Comparison of ENCODE assay signal across 13 cellular contexts in genomic region chr2:98138978-98139377, GRCh38. TPM values are rescaled to one million over a fixed set of nuclear protein-coding genes. Genes with fewer than 3 reads are reported as not detected.
"Had no signal": no experiment of that assay in that cellular context is flagged by ENCODE, and none has a peak within 500 bp of the region (broad histone marks: within the 10 kb centered on the region; RNA-seq: fewer than 3 reads in every experiment).

No MANE protein-coding gene starts in this region.

RNA-seq across cellular contexts. Expression of gene VWA3B, which starts 52.0 kb away (rescaled TPM):
- total RNA-seq: activated naive CD4-positive, alpha-beta T cell treated with anti-CD3 and anti-CD28 coated beads, Interleukin-2, amount 50 U/mL, for 72 hours; activated naive CD8-positive, alpha-beta T cell treated with anti-CD3 and anti-CD28 coated beads for 36 hours; activated naive CD8-positive, alpha-beta T cell treated with anti-CD3 and anti-CD28 coated beads, Interleukin-2, amount 10 ng/mL, durations not matched to agents 7 days and 5 days; activated T-cell treated with anti-CD3 and anti-CD28 coated beads, Interleukin-2, amount 50 U/mL, for 4 hours; activated T-helper 1 cell treated with anti-CD3 and anti-CD28 coated beads, Interleukin-12 subunit alpha, Interleukin-12 subunit beta, Interleukin-2, Interleukin-4 antibody, amounts not matched to agents 30 ng/mL and 10 ng/mL and 1 ng/mL, durations not matched to agents 14 hours and 24 hours and 36 hours; activated T-helper 17 cell treated with anti-CD3 and anti-CD28 coated beads, Interleukin-2, amount 50 U/mL, for 72 hours; activated T-helper 2 cell treated with anti-CD3 and anti-CD28 coated beads, Interferon-gamma antibody, Interleukin-2, Interleukin-4, amounts not matched to agents 10 μg/mL and 5 μg/mL and 100 μg/mL, durations not matched to agents 14 hours and 24 hours and 36 hours; ascending aorta; astrocyte; breast epithelium; bronchial epithelial cell; chondrocyte had no signal
- polyA plus RNA-seq: cardiac muscle cell had no signal
